In genomic region chr18:24616638-24617037, GRCh38 we compare ENCODE assay signal across 13 cellular contexts.
"Had no signal": no experiment of that assay in that cellular context is flagged by ENCODE, and none has a peak within 500 bp of the region (broad histone marks: within the 10 kb centered on the region; RNA-seq: fewer than 3 reads in every experiment).

No MANE protein-coding gene starts in this region.

- H3K36me3 Mint-ChIP-seq: activated naive CD8-positive, alpha-beta T cell treated with anti-CD3 and anti-CD28 coated beads for 36 hours; brain; memory B cell; naive thymus-derived CD4-positive, alpha-beta T cell; stimulated activated memory B cell treated with anti-CD40 and anti-IgM and Interleukin-4, amounts not matched to agents 10 μg/mL and 1 μg/mL and 100 μg/mL, for 72 hours had no signal

- H3K27ac Mint-ChIP-seq: activated naive CD8-positive, alpha-beta T cell treated with anti-CD3 and anti-CD28 coated beads for 36 hours; brain; memory B cell; naive thymus-derived CD4-positive, alpha-beta T cell; stimulated activated memory B cell treated with anti-CD40 and anti-IgM and Interleukin-4, amounts not matched to agents 10 μg/mL and 1 μg/mL and 100 μg/mL, for 72 hours had no signal

- H3K9me3 Mint-ChIP-seq: activated naive CD8-positive, alpha-beta T cell treated with anti-CD3 and anti-CD28 coated beads for 36 hours; central memory CD8-positive, alpha-beta T cell; memory B cell; stimulated activated memory B cell treated with anti-CD40 and anti-IgM and Interleukin-4, amounts not matched to agents 10 μg/mL and 1 μg/mL and 100 μg/mL, for 72 hours had no signal

- DNase-seq: activated CD4-positive, alpha-beta T cell treated with anti-CD3 and anti-CD28 coated beads for 4 hours; activated CD8-positive, alpha-beta memory T cell treated with anti-CD3 and anti-CD28 coated beads, Interleukin-2, amount 50 U/mL, for 48 hours; activated gamma-delta T cell treated with Interleukin-2 at 50 U/mL for 16 hours; activated naive CD8-positive, alpha-beta T cell treated with anti-CD3 and anti-CD28 coated beads for 36 hours; hippocampal formation; left ventricle myocardium superior; mucosa of descending colon; naive thymus-derived CD4-positive, alpha-beta T cell had no signal

- ATAC-seq: esophagus mucosa; left ventricle myocardium superior; mucosa of descending colon; naive thymus-derived CD4-positive, alpha-beta T cell; stimulated activated memory B cell treated with anti-CD40 and anti-IgM and Interleukin-4, amounts not matched to agents 10 μg/mL and 1 μg/mL and 100 μg/mL, for 72 hours had no signal
